17 cellular contexts compared by ENCODE assay signal in the genomic region with DNA sequence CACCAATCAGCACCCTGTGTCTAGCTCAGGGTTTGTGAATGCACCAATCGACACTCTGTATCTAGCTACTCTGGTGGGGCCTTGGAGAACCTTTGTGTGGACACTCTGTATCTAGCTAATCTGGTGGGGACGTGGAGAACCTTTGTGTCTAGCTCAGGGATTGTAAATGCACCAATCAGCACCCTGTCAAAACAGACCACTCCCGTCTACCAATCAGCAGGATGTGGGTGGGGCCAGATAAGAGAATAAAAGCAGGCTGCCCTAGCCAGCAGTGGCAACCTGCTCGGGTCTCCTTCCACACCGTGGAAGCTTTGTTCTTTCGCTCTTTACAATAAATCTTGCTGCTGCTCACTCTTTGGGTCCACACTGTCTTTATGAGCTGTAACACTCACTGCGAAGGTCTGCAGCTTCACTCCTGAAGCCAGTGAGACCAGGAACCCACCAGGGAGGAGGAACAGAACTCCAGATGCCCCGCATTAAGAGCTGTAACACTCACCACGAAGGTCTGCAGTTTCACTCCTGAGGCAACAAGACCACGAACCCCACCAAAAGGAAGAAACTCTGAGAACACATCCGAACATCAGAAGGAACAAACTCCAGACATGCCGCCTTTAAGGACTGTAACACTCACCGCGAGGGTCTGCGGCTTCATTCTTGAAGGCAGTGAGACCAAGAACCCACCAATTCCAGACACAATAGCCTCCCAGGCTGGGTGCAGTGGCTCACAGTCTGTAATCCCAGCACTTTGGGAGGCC. TPM values are rescaled to one million over a fixed set of nuclear protein-coding genes. Genes with fewer than 3 reads are reported as not detected.
"Had no signal": no experiment of that assay in that cellular context is flagged by ENCODE, and none has a peak within 500 bp of the region (broad histone marks: within the 10 kb centered on the region; RNA-seq: fewer than 3 reads in every experiment).

No MANE protein-coding gene starts in this region.

RNA-seq across cellular contexts. Expression of a gene that starts 13.3 kb away (rescaled TPM):
- total RNA-seq: neural crest cell had no signal

RNA-seq across cellular contexts. Expression of a gene that starts 18.3 kb away (rescaled TPM):
- total RNA-seq: bronchial epithelial cell, dermis microvascular lymphatic vessel endothelial cell, fibroblast of lung, fibroblast of villous mesenchyme, gastroesophageal sphincter, left colon, liver, neural crest cell, pancreas, psoas muscle, temporal lobe, transverse colon, urinary bladder had no signal
- polyA plus RNA-seq: liver, pancreas, psoas muscle had no signal

RNA-seq across cellular contexts. Expression of a gene that starts 26.6 kb away (rescaled TPM):
- total RNA-seq: activated CD4-positive, alpha-beta memory T cell treated with anti-CD3 and anti-CD28 coated beads for 36 hours; activated CD4-positive, alpha-beta T cell treated with anti-CD3 and anti-CD28 coated beads, Interleukin-2, amount 10 ng/mL, durations not matched to agents 24 days and 14 days; left colon; liver; naive thymus-derived CD4-positive, alpha-beta T cell; neural crest cell; T-helper 17 cell; temporal lobe; urinary bladder had no signal
- polyA plus RNA-seq: liver; naive thymus-derived CD4-positive, alpha-beta T cell had no signal

RNA-seq across cellular contexts. Expression of a gene that starts 43.2 kb away (rescaled TPM):
- total RNA-seq: liver, neural crest cell, temporal lobe had no signal
- polyA plus RNA-seq: naive thymus-derived CD4-positive, alpha-beta T cell had no signal
